ENCODE assay signal across 9 cellular contexts in genomic region chr1:225834417-225835329, GRCh38. TPM values are rescaled to one million over a fixed set of nuclear protein-coding genes. Genes with fewer than 3 reads are reported as not detected.
DNase-seq lines count a peak whose midpoint lies in the region; ATAC-seq and TF ChIP-seq lines count a peak whose summit lies in the region.
"Had no signal": no experiment of that assay in that cellular context is flagged by ENCODE, and none has a peak within 500 bp of the region (broad histone marks: within the 10 kb centered on the region; RNA-seq: fewer than 3 reads in every experiment).

No MANE protein-coding gene starts in this region.

- H3K27me3 ChIP-seq in right cardiac atrium (ENCODE audit: control insufficient read depth, insufficient read depth) = no peaks in the 10 kb centered on the region

- peak; percentile 86 to 94 for ATAC-seq in right cardiac atrium
- no peak for ATAC-seq in GM21447 (IDR thresholded peaks at IDR 0.05; ENCODE audit: unreplicated experiment)
- ATAC-seq: HCT116 had no signal

- H3K9me3 Mint-ChIP-seq in CD14-positive monocyte = peaks cover 0 to 4% (median 0%) of the 10 kb centered on the region in 7 donors

- H3K27ac ChIP-seq in right cardiac atrium (ENCODE audit: low read length) = peak overlapping the region; percentile 87

- CTCF ChIA-PET in AG04449 (lab: Yijun Ruan, JAX) = interaction anchor here (0.7 to 2.1 kb wide), 5 partner anchors 13 to 359 kb away, joined by 3 to 11 read pairs (median 3); no protein-coding TSS in a partner anchor

- POLR2A ChIA-PET in AG04449 (lab: Yijun Ruan, JAX) = no interaction called here

- H3K36me3 Mint-ChIP-seq in CD14-positive monocyte = peaks cover 20 to 33% of the 10 kb centered on the region in 2 donors

- H3K4me3 ChIP-seq in AG04449 (ENCODE audit: low read depth, low read length) (no peak overlapping the region), right cardiac atrium (ENCODE audit: low read length) (no peak overlapping the region)

- no peak overlapping the region for H3K4me3 Mint-ChIP-seq in CD14-positive monocyte

- TF ChIP-seq CTCF in AG04449 (IDR thresholded peaks at IDR 0.05; ENCODE audit: insufficient read depth, low read length, missing control alignments) (no peak), CD14-positive monocyte (IDR thresholded peaks at IDR 0.05) (no peak)

- peak; percentile 9 for DNase-seq in AG04449 (ENCODE audit: low read depth, low spot score)
- DNase-seq in NCI-H2171 treated with DMSO at 0.1 percent for 48 hours (lab: John Stamatoyannopoulos, UW) = peak; percentile 94
- DNase-seq in right cardiac atrium = peak; percentile 83 to 90 (median 90)
- no peak for DNase-seq in glomerular visceral epithelial cell (ENCODE audit: extremely low spot score)
- DNase-seq in CD14-positive monocyte (ENCODE audit: low spot score) = no peak
- DNase-seq: NCI-H146 had no signal

- intact Hi-C loops in right cardiac atrium (cut with DNase I) (no loop called here), CD14-positive monocyte (cut with micrococcal nuclease) (no loop called here)

- no peak overlapping the region for H3K27ac Mint-ChIP-seq in CD14-positive monocyte

- H3K27me3 Mint-ChIP-seq in CD14-positive monocyte (ENCODE audit: low read depth in 3 of 3) = peaks cover 0 to 4% (median 1%) of the 10 kb centered on the region in 3 donors

- H3K4me1 Mint-ChIP-seq in CD14-positive monocyte = peaks cover 5% of the 10 kb centered on the region

- WGBS in right cardiac atrium = 47% methylated on average over 7 of the region's 7 CpGs

- H3K4me1 ChIP-seq in right cardiac atrium (ENCODE audit: control insufficient read depth, insufficient read depth, low read length) = peaks cover 3% of the 10 kb centered on the region

- no peaks in the 10 kb centered on the region for H3K9me3 ChIP-seq in right cardiac atrium (ENCODE audit: control insufficient read depth, low read length)

RNA-seq across cellular contexts. Expression of gene EPHX1, which starts 24.7 kb away (rescaled TPM):
- 10 to 100 TPM; 47.3 to 65.0 (median 56.8) TPM for total RNA-seq in right cardiac atrium
- polyA plus RNA-seq in right cardiac atrium (54.0 TPM), CD14-positive monocyte (1 to 10 TPM; 4.6 to 7.4 TPM)

RNA-seq across cellular contexts. Expression of gene TMEM63A, which starts 47.5 kb away (rescaled TPM):
- total RNA-seq in right cardiac atrium = 10 to 100 TPM; 32.6 to 44.4 (median 37.9) TPM
- polyA plus RNA-seq in right cardiac atrium (29.3 TPM), CD14-positive monocyte (1 to 10 TPM; 3.0 to 5.8 TPM)

RNA-seq across cellular contexts. Expression of gene LEFTY1, which starts 54.3 kb away (rescaled TPM):
- under 1 TPM; 0.24 to 0.54 (median 0.49) TPM for total RNA-seq in right cardiac atrium
- polyA plus RNA-seq in right cardiac atrium = 0.11 TPM
- polyA plus RNA-seq in CD14-positive monocyte = not detected
- total RNA-seq: activated CD8-positive, alpha-beta memory T cell treated with anti-CD3 and anti-CD28 coated beads for 36 hours had no signal

RNA-seq across cellular contexts. Expression of gene SRP9, which starts 57.0 kb away (rescaled TPM):
- 100 to 1,000 TPM; 193 to 245 (median 219) TPM for total RNA-seq in right cardiac atrium
- polyA plus RNA-seq in right cardiac atrium (259 TPM), CD14-positive monocyte (100 to 1,000 TPM; 281 to 329 TPM)

Comparison
In these comparisons a context has a peak if more than half of its experiments do, and no peak if none do; other contexts are left out.
1. DNase-seq: peak in AG04449 (single experiment), NCI-H2171 treated with DMSO at 0.1 percent for 48 hours (single experiment) and right cardiac atrium (3 of 3); none in glomerular visceral epithelial cell (single experiment) and CD14-positive monocyte (single experiment).